ENCODE assay signal across 8 cellular contexts in genomic region chr6:166346449-166346848, GRCh38. TPM values are rescaled to one million over a fixed set of nuclear protein-coding genes. Genes with fewer than 3 reads are reported as not detected.
"Had no signal": no experiment of that assay in that cellular context is flagged by ENCODE, and none has a peak within 500 bp of the region (broad histone marks: within the 10 kb centered on the region; RNA-seq: fewer than 3 reads in every experiment).

No MANE protein-coding gene starts in this region.

- H2AFZ ChIP-seq: GM23338 had no signal

- H3K27ac Mint-ChIP-seq: GM23338, IgD-negative memory B cell had no signal

- ATAC-seq: GM23338 had no signal

- H3K4me3 Mint-ChIP-seq: GM23338, H9 had no signal

- DNase-seq: H9, HCEC 1CT had no signal

- H3K9me3 Mint-ChIP-seq: GM23338 had no signal

- H3K27me3 Mint-ChIP-seq: IgD-negative memory B cell had no signal

- H3K4me3 ChIP-seq: GM23338 had no signal

- H3K4me2 ChIP-seq: GM23338 had no signal

- FAIRE-seq: H1, H54, HTR-8/SVneo had no signal

RNA-seq across cellular contexts. Expression of gene PRR18, which starts 38.3 kb away (rescaled TPM):
- total RNA-seq: H9, HT-29 had no signal
- polyA plus RNA-seq: GM23338, IgD-negative memory B cell had no signal
